Comparison of ENCODE assay signal across 9 cellular contexts in genomic region chr1:34164510-34165381, GRCh38. TPM values are rescaled to one million over a fixed set of nuclear protein-coding genes. Genes with fewer than 3 reads are reported as not detected.
DNase-seq lines count a peak whose midpoint lies in the region; ATAC-seq and TF ChIP-seq lines count a peak whose summit lies in the region.
"Had no signal": no experiment of that assay in that cellular context is flagged by ENCODE, and none has a peak within 500 bp of the region (broad histone marks: within the 10 kb centered on the region; RNA-seq: fewer than 3 reads in every experiment).

CSMD2 (minus strand) TSS chr1:34165230; CDS start chr1:34165097, 133 bp downstream.

- H3K36me3 Mint-ChIP-seq in brain: no peaks in the 10 kb centered on the region

- no peak; the same call in 1 of the 2 replicates for TF ChIP-seq CTCF in AG09319 (IDR thresholded peaks at IDR 0.05; ENCODE audit: low read depth, low read length)
- no peak for TF ChIP-seq CTCF in brain (conservative IDR thresholded peaks at IDR 0.05)

- no peak for ATAC-seq in GM18870 (IDR thresholded peaks at IDR 0.05; ENCODE audit: unreplicated experiment)

- H3K9me3 Mint-ChIP-seq in brain: no peaks in the 10 kb centered on the region

- H3K27me3 Mint-ChIP-seq in brain: peaks cover 52% of the 10 kb centered on the region

- peak within 1 kb of the TSS; percentile 88 to 97 (median 93) for H3K4me3 Mint-ChIP-seq in brain

- peak within 1 kb of the TSS; percentile 85 for H3K27ac ChIP-seq in temporal lobe (ENCODE audit: low read depth, low read length)
- H3K27ac ChIP-seq: body of pancreas had no signal

- H3K27ac Mint-ChIP-seq in brain: peak within 1 kb of the TSS; percentile 70 to 93 (median 91)

- peak; percentile 14 for DNase-seq in AG09319 (ENCODE audit: extremely low read depth, low read depth)
- DNase-seq in NCI-H1092 treated with DMSO at 0.1 percent for 48 hours (lab: John Stamatoyannopoulos, UW): peak; percentile 77
- peak; percentile 53 for DNase-seq in kidney tubule cell (ENCODE audit: low spot score)
- DNase-seq in stimulated activated CD4-positive, alpha-beta T cell treated with anti-CD3 and anti-CD28 coated beads, Interleukin-12 subunit alpha, Interleukin-12 subunit beta, amount 100 ng/mL, for 4 hours: no peak
- no peak for DNase-seq in stimulated activated CD4-positive, alpha-beta T cell treated with anti-CD3 and anti-CD28 coated beads, Interleukin-4, amount 100 ng/mL, for 1 hour

- H3K4me1 Mint-ChIP-seq in brain: peaks cover 49% of the 10 kb centered on the region

RNA-seq across cellular contexts. Expression of gene CSMD2, which starts in this region (rescaled TPM):
- 7.8 TPM for polyA plus RNA-seq in brain (ENCODE audit: insufficient read depth, low read depth, low replicate concordance)
- total RNA-seq in temporal lobe: 22.9 TPM

Comparison
In these comparisons a context has a peak if more than half of its experiments do, and no peak if none do; other contexts are left out.
1. DNase-seq: peak in AG09319 (single experiment), NCI-H1092 treated with DMSO at 0.1 percent for 48 hours (single experiment) and kidney tubule cell (single experiment); none in stimulated activated CD4-positive, alpha-beta T cell treated with anti-CD3 and anti-CD28 coated beads, Interleukin-12 subunit alpha, Interleukin-12 subunit beta, amount 100 ng/mL, for 4 hours (single experiment) and stimulated activated CD4-positive, alpha-beta T cell treated with anti-CD3 and anti-CD28 coated beads, Interleukin-4, amount 100 ng/mL, for 1 hour (single experiment).